ENCODE assay signal across 8 cellular contexts in genomic region chrX:15737957-15738685, GRCh38. TPM values are rescaled to one million over a fixed set of nuclear protein-coding genes. Genes with fewer than 3 reads are reported as not detected.
DNase-seq lines count a peak whose midpoint lies in the region; ATAC-seq and TF ChIP-seq lines count a peak whose summit lies in the region.

CA5B (plus strand) TSS chrX:15738270; CDS start chrX:15750024, 11,754 bp downstream.

- POLR2A ChIA-PET in IMR-90 (lab: Charles Lee; ENCODE audit: unreplicated experiment) = no interaction called here

- 0 out of 2 replicates have a peak, but pooled peaks cover 8% of the 10 kb centered on the region for H4K20me1 ChIP-seq in IMR-90 (ENCODE audit: insufficient read depth, low read length)

- no peak within 1 kb of the TSS for H3K14ac ChIP-seq in IMR-90 (replicated peaks; ENCODE audit: low read depth, low read length)

- H3K9me3 ChIP-seq in IMR-90 (ENCODE audit: control insufficient read depth, insufficient read depth, low read length) = no peaks in the 10 kb centered on the region

- H3K27ac ChIP-seq in IMR-90 (ENCODE audit: insufficient read depth, low read length) (no peak within 1 kb of the TSS), urinary bladder (ENCODE audit: low read depth) (no peak within 1 kb of the TSS)

- TF ChIP-seq RAD21 in IMR-90 (IDR thresholded peaks at IDR 0.05; ENCODE audit: low read length) = no peak

- H3K18ac ChIP-seq in IMR-90 (ENCODE audit: low read depth, low read length) = peak within 1 kb of the TSS; percentile 42; the same call in 1 of the 2 replicates

- H2BK120ac ChIP-seq in IMR-90 (ENCODE audit: low read depth, low read length) = no peak within 1 kb of the TSS

- 7% methylated on average over 6 of the region's 50 CpGs; no CpG with 5 or more reads in 1 of the 2 experiments for WGBS in IMR-90 (ENCODE audit: extremely low coverage in 2 of 2, insufficient read length in 1 of 2), 2 experiments
- WGBS in urinary bladder = 3% methylated on average over 50 of the region's 50 CpGs

- in situ Hi-C loops in Caki2 (cut with HindIII; ENCODE audit: low pct_unique_long_range_greater_than_20kb, low sequenced_read_pairs) (no loop called here), IMR-90 (cut with MboI; ENCODE audit: low sequenced_read_pairs) (no loop called here)

- TF ChIP-seq CTCF in IMR-90 (conservative IDR thresholded peaks at IDR 0.05; ENCODE audit: low read depth, low read length) = no peak

- no peak within 1 kb of the TSS for H2BK5ac ChIP-seq in IMR-90 (ENCODE audit: low read depth, low read length, poor library complexity, severe bottlenecking)

- H3K4me3 ChIP-seq in IMR-90 (ENCODE audit: insufficient read depth, low read depth, low read length) (peak within 1 kb of the TSS; percentile 41), urinary bladder (ENCODE audit: low read depth, low read length) (peak within 1 kb of the TSS; percentile 51)

- no peaks in the 10 kb centered on the region; a peak in 1 of 4 replicates for H3K79me1 ChIP-seq in IMR-90 (ENCODE audit: low read depth in 1 of 2, low read length in 2 of 2)

- H3K9ac ChIP-seq in IMR-90 (ENCODE audit: low read depth, low read length) = no peak within 1 kb of the TSS

- H3K4me1 ChIP-seq in IMR-90 (ENCODE audit: control insufficient read depth, insufficient read depth, low read length) = peaks cover 5% of the 10 kb centered on the region
- no peaks in the 10 kb centered on the region for H3K4me1 ChIP-seq in urinary bladder (ENCODE audit: insufficient read depth)

- H2AK9ac ChIP-seq in IMR-90 (replicated peaks; ENCODE audit: low read depth, low read length, poor library complexity) = peak within 1 kb of the TSS; percentile 43

- no peak within 1 kb of the TSS for H2BK20ac ChIP-seq in IMR-90 (ENCODE audit: low read depth, low read length)

- DNase-seq in Caki2 (ENCODE audit: low read depth) (peak; percentile 90), IMR-90 (peak; percentile 57), T follicular helper cell (ENCODE audit: low read depth) (peak; percentile 99), amniotic epithelial cell (ENCODE audit: low read depth) (peak; percentile 87), left cardiac atrium (peak; percentile 94), pulmonary artery endothelial cell (ENCODE audit: low read depth, low spot score) (peak; percentile 74)

- peak within 1 kb of the TSS; percentile 88 for H3K4me2 ChIP-seq in IMR-90 (ENCODE audit: low read depth, low read length)

- CTCF ChIA-PET in IMR-90 (lab: Yijun Ruan, JAX) = interaction anchor here (0.8 kb wide), 1 partner anchor 45 kb away, joined by 4 read pairs; no protein-coding TSS in a partner anchor

- peaks cover 3% of the 10 kb centered on the region; the same call in 1 of the 2 replicates for H3K9me1 ChIP-seq in IMR-90 (ENCODE audit: insufficient read depth, low read length)

- no peak within 1 kb of the TSS for H4K5ac ChIP-seq in IMR-90 (ENCODE audit: low read depth, low read length)

- BruUV-seq in IMR-90 (replicated peaks; lab: Mats Ljungman, UMichigan) = no TSS peak

- H3K36me3 ChIP-seq in IMR-90 (ENCODE audit: control insufficient read depth, insufficient read depth, low read length) = no peaks in the 10 kb centered on the region
- no peaks in the 10 kb centered on the region for H3K36me3 ChIP-seq in urinary bladder (ENCODE audit: insufficient read depth)

- dilution Hi-C loops in IMR-90 (cut with HindIII; ENCODE audit: low sequenced_read_pairs, unreplicated experiment) = no loop called here

- H2AFZ ChIP-seq in IMR-90 (replicated peaks; ENCODE audit: low read length, poor library complexity) = peak within 1 kb of the TSS; percentile 72

- H3K23ac ChIP-seq in IMR-90 (ENCODE audit: low read depth, low read length) = peak within 1 kb of the TSS; percentile 54; the same call in 1 of the 2 replicates

- peak within 1 kb of the TSS; percentile 13; the same call in 1 of the 2 replicates for H2AK5ac ChIP-seq in IMR-90 (ENCODE audit: low read depth, low read length)

- no peak within 1 kb of the TSS for H3K56ac ChIP-seq in IMR-90 (ENCODE audit: extremely low read depth, insufficient read depth, low read length)

- H2BK15ac ChIP-seq in IMR-90 (ENCODE audit: low read depth, low read length) = no peak within 1 kb of the TSS

- H3K4ac ChIP-seq in IMR-90 (ENCODE audit: low read depth, low read length) = no peak within 1 kb of the TSS

- no peak for TF ChIP-seq POLR2A in IMR-90 (IDR thresholded peaks at IDR 0.05; ENCODE audit: low read depth, low read length)

- no peak within 1 kb of the TSS for H4K8ac ChIP-seq in IMR-90 (ENCODE audit: low read depth in 2 of 2, low read length in 2 of 2)

- H3K27me3 ChIP-seq in IMR-90 (ENCODE audit: control insufficient read depth, insufficient read depth, low read length) = no peaks in the 10 kb centered on the region; the same call in 1 of the 2 replicates

- intact Hi-C loops in IMR-90 (cut with micrococcal nuclease) (no loop called here), left cardiac atrium (cut with DNase I) (no loop called here)

- ATAC-seq in GM21529 (IDR thresholded peaks at IDR 0.05; ENCODE audit: unreplicated experiment) (peak; percentile 94), IMR-90 (ENCODE audit: low read depth) (peak; percentile 99), left cardiac atrium (peak; percentile 99 to 100)

- H4K91ac ChIP-seq in IMR-90 (ENCODE audit: insufficient read depth, low read depth, low read length) = no peak within 1 kb of the TSS

TF ChIP-seq in IMR-90, 13 proteins besides CTCF, POLR2A, EP300 and RAD21:
- TF ChIP-seq NFE2L2 (IDR thresholded peaks at IDR 0.05; ENCODE audit: low read depth, low read length) = no peak
- TF ChIP-seq MAZ (IDR thresholded peaks at IDR 0.05; ENCODE audit: borderline replicate concordance, low read depth, low read length) = peak; percentile 89

RNA-seq across cellular contexts. Expression of gene CA5B, which starts in this region (rescaled TPM):
- total RNA-seq in Caki2 (2014; rRNA removed; shearing (Covaris generic); ENCODE audit: low replicate concordance) = 4.2 and 12.0 TPM in 2 replicates
- total RNA-seq in IMR-90 (2012; rRNA removed) (4.7 and 5.4 TPM in 2 replicates), left cardiac atrium (10 to 100 TPM in 1 of 2 donors, 1 to 10 TPM in 1; 8.9 to 10.5 TPM), pulmonary artery endothelial cell (1.3 and 3.5 TPM in 2 replicates), urinary bladder (21.4 TPM)
- polyA plus RNA-seq in IMR-90 (2012; rRNA removed) (2.7 and 3.5 TPM in 2 replicates), urinary bladder (6.8 TPM)
- 0.97 and 1.3 TPM in 2 replicates for polyA plus RNA-seq in IMR-90 (2012; cell fraction: cytosol; rRNA removed)
- 1.2 and 5.4 TPM in 2 replicates for polyA plus RNA-seq in IMR-90 (2012; cell fraction: nucleus; rRNA removed; ENCODE audit: low replicate concordance)
